ENCODE assay signal across 21 cellular contexts in genomic region chr17:3809135-3809534, GRCh38. TPM values are rescaled to one million over a fixed set of nuclear protein-coding genes. Genes with fewer than 3 reads are reported as not detected.
A peak's percentile ranks its signal among the peaks of the same experiment; 100 is the strongest.
DNase-seq lines count a peak whose midpoint lies in the region; ATAC-seq, FAIRE-seq and TF ChIP-seq lines count a peak whose summit lies in the region.
"Had no signal": no experiment of that assay in that cellular context is flagged by ENCODE, and none has a peak within 500 bp of the region (broad histone marks: within the 10 kb centered on the region; RNA-seq: fewer than 3 reads in every experiment).

No MANE protein-coding gene starts in this region.

- peak; percentile 87 for DNase-seq in mammary epithelial cell
- DNase-seq in breast epithelium (ENCODE audit: low spot score in 2 of 2): no peak
- peak; percentile 19 for DNase-seq in PC-3
- DNase-seq in bronchial epithelial cell (ENCODE audit: low read depth): peak; percentile 88
- no peak for DNase-seq in smooth muscle cell (lab: John Stamatoyannopoulos, UW; ENCODE audit: unreplicated experiment)
- no peak for DNase-seq in glutamatergic neuron
- DNase-seq: BE2C, H9, HFFc6, Kasumi-1, NCI-H1694 treated with DMSO at 0.1 percent for 48 hours, NCI-H2081 treated with DMSO at 0.1 percent for 48 hours, NCI-H2171 treated with DMSO at 0.1 percent for 48 hours, NCI-H524 treated with DMSO at 0.1 percent for 48 hours, NCI-H82, Right ventricle myocardium superior had no signal

- H3K4me3 ChIP-seq in mammary epithelial cell (replicated peaks in 1 of 3; ENCODE audit: insufficient read depth in 1 of 3, low read depth in 2 of 3, low read length in 3 of 3): no peak overlapping the region
- no peak overlapping the region for H3K4me3 ChIP-seq in breast epithelium
- no peak overlapping the region for H3K4me3 ChIP-seq in PC-3 (ENCODE audit: low read length)
- H3K4me3 ChIP-seq in bronchial epithelial cell (ENCODE audit: low read depth, low read length): no peak overlapping the region
- H3K4me3 ChIP-seq in smooth muscle cell: no peak overlapping the region

- H3K36me3 Mint-ChIP-seq in glutamatergic neuron (ENCODE audit: unreplicated experiment): no peaks in the 10 kb centered on the region

- no peaks in the 10 kb centered on the region for H3K9me2 ChIP-seq in PC-3 (replicated peaks; ENCODE audit: low read length)

- H3K27ac Mint-ChIP-seq in glutamatergic neuron (ENCODE audit: unreplicated experiment): no peak overlapping the region
- H3K27ac Mint-ChIP-seq: HFFc6 had no signal

- POLR2A ChIA-PET in PC-3 (lab: Charles Lee; ENCODE audit: unreplicated experiment): no interaction called here

- dilution Hi-C loops in mammary epithelial cell (cut with HindIII; ENCODE audit: low sequenced_read_pairs): loop anchor here (5.0 kb wide), 2 partner anchors 43 to 98 kb away; no protein-coding TSS in a partner anchor

- 14% methylated on average over 3 of the region's 4 CpGs for WGBS in mammary epithelial cell (ENCODE audit: low coverage, missing lambda C conversion rate)
- WGBS in smooth muscle cell (ENCODE audit: low lambda C conversion rate): 85% methylated on average over 4 of the region's 4 CpGs

- H3K4me2 ChIP-seq in mammary epithelial cell (ENCODE audit: insufficient read depth, low read depth, low read length) (peak overlapping the region; percentile 37), PC-3 (ENCODE audit: low read length) (no peak overlapping the region), smooth muscle cell (no peak overlapping the region)

- ATAC-seq in PC-3 (no peak), GM19397 (IDR thresholded peaks at IDR 0.05; ENCODE audit: unreplicated experiment) (no peak)

- TF ChIP-seq CTCF in mammary epithelial cell (conservative IDR thresholded peaks at IDR 0.05 in 1 of 2, IDR thresholded peaks at IDR 0.05 in 1 of 2; ENCODE audit: extremely low read depth in 1 of 2, insufficient read depth in 1 of 2, low read depth in 1 of 2, low read length in 2 of 2) (peak in 1 of 2 donors; percentile 8), breast epithelium (IDR thresholded peaks at IDR 0.05) (no peak), PC-3 (conservative IDR thresholded peaks at IDR 0.05; ENCODE audit: low read depth, low read length) (no peak), bronchial epithelial cell (IDR thresholded peaks at IDR 0.05; ENCODE audit: insufficient read depth, low read length, severe bottlenecking) (no peak), smooth muscle cell (IDR thresholded peaks at IDR 0.05; ENCODE audit: borderline replicate concordance, insufficient read depth, poor library complexity, severe bottlenecking) (no peak), glutamatergic neuron (IDR thresholded peaks at IDR 0.05; ENCODE audit: partially characterized antibody, unreplicated experiment) (no peak)

- H3K36me3 ChIP-seq in mammary epithelial cell (ENCODE audit: insufficient read depth, low read length): peaks cover 7% of the 10 kb centered on the region
- H3K36me3 ChIP-seq in breast epithelium: peaks cover 17% of the 10 kb centered on the region
- no peaks in the 10 kb centered on the region; the same call in 1 of the 2 replicates for H3K36me3 ChIP-seq in PC-3 (ENCODE audit: low read depth, low read length)
- peaks cover 18% of the 10 kb centered on the region for H3K36me3 ChIP-seq in bronchial epithelial cell (ENCODE audit: control insufficient read depth, insufficient read depth, low read length)
- H3K36me3 ChIP-seq in smooth muscle cell (ENCODE audit: low read depth): peaks cover 8% of the 10 kb centered on the region
- H3K36me3 ChIP-seq: BE2C had no signal

- no peak for TF ChIP-seq POLR2A in breast epithelium (IDR thresholded peaks at IDR 0.05)

- no peaks in the 10 kb centered on the region for H3K9me3 ChIP-seq in mammary epithelial cell (replicated peaks; ENCODE audit: insufficient read depth, low read length)
- no peaks in the 10 kb centered on the region for H3K9me3 ChIP-seq in breast epithelium
- H3K9me3 ChIP-seq in PC-3 (ENCODE audit: low read length): no peaks in the 10 kb centered on the region
- H3K9me3 ChIP-seq in smooth muscle cell (replicated peaks; ENCODE audit: low read depth): no peaks in the 10 kb centered on the region
- H3K9me3 ChIP-seq: BE2C had no signal

- in situ Hi-C loops in mammary epithelial cell (cut with MboI; ENCODE audit: low sequenced_read_pairs in 2 of 2): no loop called here

- H3K4me1 Mint-ChIP-seq in glutamatergic neuron (ENCODE audit: low read depth, unreplicated experiment): no peaks in the 10 kb centered on the region
- H3K4me1 Mint-ChIP-seq: H9 had no signal

- peaks cover 21% of the 10 kb centered on the region for H3K4me1 ChIP-seq in mammary epithelial cell (ENCODE audit: insufficient read depth, low read length)
- H3K4me1 ChIP-seq in breast epithelium: no peaks in the 10 kb centered on the region
- H3K4me1 ChIP-seq in PC-3 (ENCODE audit: insufficient read depth, low read length): 0 out of 2 replicates have a peak, but pooled peaks cover 7% of the 10 kb centered on the region
- H3K4me1 ChIP-seq in smooth muscle cell (ENCODE audit: low read depth): no peaks in the 10 kb centered on the region
- H3K4me1 ChIP-seq: BE2C had no signal

- H3K27ac ChIP-seq in mammary epithelial cell (ENCODE audit: insufficient read depth, low read depth, low read length): peak overlapping the region; percentile 75
- H3K27ac ChIP-seq in breast epithelium: no peak overlapping the region
- H3K27ac ChIP-seq in PC-3 (ENCODE audit: low read length): no peak overlapping the region; the same call in 1 of the 2 replicates
- H3K27ac ChIP-seq in smooth muscle cell (ENCODE audit: low read depth): peak overlapping the region; percentile 19

- H3K9me3 Mint-ChIP-seq in glutamatergic neuron (ENCODE audit: unreplicated experiment): peaks cover 1% of the 10 kb centered on the region
- H3K9me3 Mint-ChIP-seq: H9, HFFc6, IgD-negative memory B cell had no signal

- BruUV-seq in mammary epithelial cell (replicated peaks; lab: Mats Ljungman, UMichigan): no TSS peak
- BruUV-seq in PC-3 (replicated peaks; lab: Mats Ljungman, UMichigan): no TSS peak

- H3K27me3 ChIP-seq in mammary epithelial cell (ENCODE audit: insufficient read depth, low read length) (no peaks in the 10 kb centered on the region), breast epithelium (no peaks in the 10 kb centered on the region), PC-3 (ENCODE audit: low read length) (no peaks in the 10 kb centered on the region), bronchial epithelial cell (ENCODE audit: control insufficient read depth, insufficient read depth, low read length) (no peaks in the 10 kb centered on the region), smooth muscle cell (ENCODE audit: low read depth) (no peaks in the 10 kb centered on the region)
- H3K27me3 ChIP-seq: BE2C had no signal

- H3K4me3 Mint-ChIP-seq in glutamatergic neuron (ENCODE audit: unreplicated experiment): no peak overlapping the region
- H3K4me3 Mint-ChIP-seq: H9, HFFc6 had no signal

- H4K20me1 ChIP-seq in mammary epithelial cell (ENCODE audit: insufficient read depth, low read length): no peaks in the 10 kb centered on the region
- no peaks in the 10 kb centered on the region for H4K20me1 ChIP-seq in PC-3 (ENCODE audit: low read length)
- no peaks in the 10 kb centered on the region for H4K20me1 ChIP-seq in smooth muscle cell (ENCODE audit: low read depth)

- H2AFZ ChIP-seq in mammary epithelial cell (ENCODE audit: low read depth, low read length) (no peak overlapping the region), PC-3 (ENCODE audit: low read length) (no peak overlapping the region), smooth muscle cell (ENCODE audit: low read depth) (no peak overlapping the region)

- peaks cover 4% of the 10 kb centered on the region for H3K27me3 Mint-ChIP-seq in glutamatergic neuron (ENCODE audit: unreplicated experiment)
- H3K27me3 Mint-ChIP-seq: IgD-negative memory B cell had no signal

- CTCF ChIA-PET in mammary epithelial cell (lab: Charles Lee; ENCODE audit: low non-redundant PET): no interaction called here
- CTCF ChIA-PET in PC-3 (lab: Charles Lee): no interaction called here

- no peak for FAIRE-seq in bronchial epithelial cell (lab: Jason Lieb, UNC)
- FAIRE-seq: A204.1, GM19239, HTR-8/SVneo had no signal

- intact Hi-C loops in mammary epithelial cell (cut with micrococcal nuclease): loop anchor here (1.0 to 5.0 kb wide), 3 partner anchors 38 to 72 kb away; partner anchors contain the start of gene NCBP3
- intact Hi-C loops in breast epithelium (cut with DNase I; ENCODE audit: low total_unique reads): no loop called here
- intact Hi-C loops in PC-3 (cut with micrococcal nuclease): no loop called here

- H3F3A ChIP-seq in PC-3 (ENCODE audit: low read length, unreplicated experiment) (no peaks in the 10 kb centered on the region), smooth muscle cell (ENCODE audit: low read depth) (no peaks in the 10 kb centered on the region)

- H3K79me2 ChIP-seq in mammary epithelial cell (ENCODE audit: insufficient read depth, low read length): no peaks in the 10 kb centered on the region
- no peaks in the 10 kb centered on the region for H3K79me2 ChIP-seq in PC-3 (ENCODE audit: low read length)
- H3K79me2 ChIP-seq in smooth muscle cell (ENCODE audit: low read depth): no peaks in the 10 kb centered on the region

- H3K9ac ChIP-seq in mammary epithelial cell (ENCODE audit: insufficient read depth, low read length): no peak overlapping the region
- H3K9ac ChIP-seq in PC-3 (ENCODE audit: low read length): no peak overlapping the region
- H3K9ac ChIP-seq in smooth muscle cell (ENCODE audit: low read depth): no peak overlapping the region

RNA-seq across cellular contexts. Expression of gene ITGAE, which starts 8.1 kb away (rescaled TPM):
- total RNA-seq in mammary epithelial cell: 10 to 100 TPM in 1 of 2 donors, 1 to 10 TPM in 1; 5.7 to 21.3 TPM
- polyA plus RNA-seq in mammary epithelial cell: 51.9 TPM
- polyA minus RNA-seq in mammary epithelial cell: 11.6 TPM
- 10 to 100 TPM; 26.5 to 31.2 (median 27.1) TPM for total RNA-seq in breast epithelium
- total RNA-seq in PC-3 (2014; rRNA removed): 29.7 and 42.0 TPM in 2 replicates
- 17.1 and 21.9 TPM in 2 replicates for total RNA-seq in bronchial epithelial cell
- total RNA-seq in smooth muscle cell: 43.8 and 51.2 TPM in 2 replicates
- 61.4 and 66.7 TPM in 2 replicates for polyA plus RNA-seq in smooth muscle cell
- 19.2 TPM for total RNA-seq in glutamatergic neuron (ENCODE audit: unreplicated experiment)

RNA-seq across cellular contexts. Expression of gene NCBP3, which starts 36.9 kb away (rescaled TPM):
- total RNA-seq in mammary epithelial cell (10 to 100 TPM; 21.2 to 42.0 TPM), breast epithelium (10 to 100 TPM; 21.6 to 34.1 (median 25.9) TPM), PC-3 (2014; rRNA removed) (17.3 and 21.0 TPM in 2 replicates), bronchial epithelial cell (8.2 and 13.7 TPM in 2 replicates), smooth muscle cell (28.3 and 30.0 TPM in 2 replicates), glutamatergic neuron (ENCODE audit: unreplicated experiment) (133 TPM)
- polyA plus RNA-seq in mammary epithelial cell (8.5 TPM), smooth muscle cell (30.7 and 32.4 TPM in 2 replicates)
- polyA minus RNA-seq in mammary epithelial cell: 8.6 TPM

Comparison
In these comparisons a context has a peak if more than half of its experiments do, and no peak if none do; other contexts are left out.
1. DNase-seq: peak in mammary epithelial cell (single experiment), PC-3 (single experiment) and bronchial epithelial cell (single experiment); none in breast epithelium (0 of 2), smooth muscle cell (single experiment) and glutamatergic neuron (single experiment).
2. H3K27ac ChIP-seq: peak in mammary epithelial cell (single experiment) and smooth muscle cell (single experiment); none in breast epithelium (0 of 2) and PC-3 (single experiment).